Comparison of ENCODE assay signal across 15 cellular contexts in genomic region chr11:85347291-85347690, GRCh38.
DNase-seq lines count a peak whose midpoint lies in the region; ATAC-seq and TF ChIP-seq lines count a peak whose summit lies in the region.
"Had no signal": no experiment of that assay in that cellular context is flagged by ENCODE, and none has a peak within 500 bp of the region (broad histone marks: within the 10 kb centered on the region; RNA-seq: fewer than 3 reads in every experiment).

No MANE protein-coding gene starts in this region.

- H3K79me2 ChIP-seq in GM23338 (replicated peaks; ENCODE audit: insufficient read depth): no peaks in the 10 kb centered on the region
- no peaks in the 10 kb centered on the region for H3K79me2 ChIP-seq in neural progenitor cell (ENCODE audit: low read depth)

- in situ Hi-C loops in HAP-1 (cut with MboI; ENCODE audit: low sequenced_read_pairs): no loop called here

- peaks cover 35% of the 10 kb centered on the region for H3K4me1 ChIP-seq in GM23338 (ENCODE audit: insufficient read depth)
- peaks cover 23% of the 10 kb centered on the region for H3K4me1 ChIP-seq in HAP-1
- H3K4me1 ChIP-seq in neural progenitor cell: peaks cover 13% of the 10 kb centered on the region

- H3K27ac Mint-ChIP-seq in GM23338 (no peak overlapping the region), WTC11 (peak overlapping the region; percentile 88; the same call in 1 of the 2 replicates), neural progenitor cell (no peak overlapping the region)
- H3K27ac Mint-ChIP-seq: B cell; CD8-positive, alpha-beta T cell had no signal

- H3K27me3 ChIP-seq in GM23338 (ENCODE audit: insufficient read depth) (no peaks in the 10 kb centered on the region), HAP-1 (ENCODE audit: low read depth) (no peaks in the 10 kb centered on the region), neural progenitor cell (no peaks in the 10 kb centered on the region)
- H3K27me3 ChIP-seq: BLaER1 treated with 17β-estradiol and CSF1 and Interleukin-3, amounts not matched to agents 10 nM and 100 nM had no signal

- H3F3A ChIP-seq in GM23338 (replicated peaks; ENCODE audit: low read depth) (peaks cover 6% of the 10 kb centered on the region; the same call in 1 of the 2 replicates), neural progenitor cell (ENCODE audit: low read depth) (peaks cover 10% of the 10 kb centered on the region)

- CTCF ChIA-PET in WTC11 (lab: Charles Lee): no interaction called here

- POLR2A ChIA-PET in WTC11 (lab: Charles Lee): no interaction called here

- H3K4me3 Mint-ChIP-seq in GM23338 (no peak overlapping the region), WTC11 (no peak overlapping the region), neural progenitor cell (no peak overlapping the region)
- H3K4me3 Mint-ChIP-seq: B cell; CD8-positive, alpha-beta T cell had no signal

- TF ChIP-seq CTCF in GM23338 (conservative IDR thresholded peaks at IDR 0.05; ENCODE audit: low read depth in 2 of 2) (no peak), WTC11 (IDR thresholded peaks at IDR 0.05) (no peak), neural progenitor cell (IDR thresholded peaks at IDR 0.05) (no peak)

- no peaks in the 10 kb centered on the region for H3K9me2 ChIP-seq in GM23338 (ENCODE audit: insufficient read depth)

- H3K9me3 ChIP-seq in HAP-1: no peaks in the 10 kb centered on the region; the same call in 1 of the 2 replicates
- no peaks in the 10 kb centered on the region for H3K9me3 ChIP-seq in neural progenitor cell (ENCODE audit: low read depth)

- H3K4me3 ChIP-seq in GM23338 (no peak overlapping the region), HAP-1 (no peak overlapping the region), neural progenitor cell (no peak overlapping the region)
- H3K4me3 ChIP-seq: BLaER1 treated with 17β-estradiol and CSF1 and Interleukin-3, amounts not matched to agents 10 nM and 100 nM; GM12878; K562 had no signal

- no peak overlapping the region for H2AFZ ChIP-seq in GM23338
- no peak overlapping the region for H2AFZ ChIP-seq in neural progenitor cell (replicated peaks)

- H4K20me1 ChIP-seq in GM23338 (replicated peaks; ENCODE audit: insufficient read depth): no peaks in the 10 kb centered on the region
- H4K20me1 ChIP-seq in neural progenitor cell (ENCODE audit: low read depth): no peaks in the 10 kb centered on the region
- H4K20me1 ChIP-seq: BLaER1 treated with 17β-estradiol and CSF1 and Interleukin-3, amounts not matched to agents 10 nM and 100 nM had no signal

- no peaks in the 10 kb centered on the region for H3K27me3 Mint-ChIP-seq in GM23338 (ENCODE audit: insufficient read depth, low read depth, poor library complexity)
- H3K27me3 Mint-ChIP-seq in WTC11 (ENCODE audit: low read depth): no peaks in the 10 kb centered on the region; the same call in 1 of the 2 replicates
- H3K27me3 Mint-ChIP-seq in neural progenitor cell (ENCODE audit: insufficient read depth, low read depth): peaks cover 4% of the 10 kb centered on the region
- H3K27me3 Mint-ChIP-seq: B cell had no signal

- DNase-seq in GM23338 (ENCODE audit: low spot score) (peak; percentile 37), HAP-1 (ENCODE audit: low spot score in 2 of 2) (peak; percentile 77 to 99), WTC11 (ENCODE audit: low spot score) (no peak), neural progenitor cell (ENCODE audit: low spot score) (peak; percentile 27), cardiac septum (ENCODE audit: low spot score) (no peak), SKM-1 (lab: John Stamatoyannopoulos, UW; ENCODE audit: unreplicated experiment) (no peak), OCI-M1 (lab: John Stamatoyannopoulos, UW) (no peak)
- DNase-seq: Calu3; CD8-positive, alpha-beta T cell; DMS79 treated with DMSO at 0.1 percent for 48 hours; IMR-90 had no signal

- peaks cover 18% of the 10 kb centered on the region for H3K9me3 Mint-ChIP-seq in GM23338
- H3K9me3 Mint-ChIP-seq in WTC11: peaks cover 16% of the 10 kb centered on the region
- H3K9me3 Mint-ChIP-seq in neural progenitor cell: no peaks in the 10 kb centered on the region

- intact Hi-C loops in cardiac septum (cut with DNase I): no loop called here

- no peak overlapping the region for H3K9ac ChIP-seq in neural progenitor cell
- H3K9ac ChIP-seq: BLaER1 treated with 17β-estradiol and CSF1 and Interleukin-3, amounts not matched to agents 10 nM and 100 nM had no signal

- H3K36me3 ChIP-seq in GM23338 (ENCODE audit: insufficient read depth) (no peaks in the 10 kb centered on the region), HAP-1 (replicated peaks) (no peaks in the 10 kb centered on the region), neural progenitor cell (no peaks in the 10 kb centered on the region)
- H3K36me3 ChIP-seq: BLaER1 treated with 17β-estradiol and CSF1 and Interleukin-3, amounts not matched to agents 10 nM and 100 nM had no signal

- peaks cover 24% of the 10 kb centered on the region for H3K36me3 Mint-ChIP-seq in GM23338 (ENCODE audit: low read depth)
- H3K36me3 Mint-ChIP-seq in WTC11: peaks cover 18% of the 10 kb centered on the region
- no peaks in the 10 kb centered on the region for H3K36me3 Mint-ChIP-seq in neural progenitor cell
- H3K36me3 Mint-ChIP-seq: CD8-positive, alpha-beta T cell had no signal

- peak overlapping the region; percentile 51 for H3K27ac ChIP-seq in GM23338 (ENCODE audit: low read depth)
- no peak overlapping the region for H3K27ac ChIP-seq in neural progenitor cell
- H3K27ac ChIP-seq: BLaER1 treated with 17β-estradiol and CSF1 and Interleukin-3, amounts not matched to agents 10 nM and 100 nM had no signal

- ATAC-seq in GM23338 (peak; percentile 28), WTC11 (peak; percentile 12)
- ATAC-seq: CD8-positive, alpha-beta T cell; GM12878; K562 had no signal

- peak overlapping the region; percentile 37 for H3K4me2 ChIP-seq in GM23338
- H3K4me2 ChIP-seq in neural progenitor cell: no peak overlapping the region
- H3K4me2 ChIP-seq: BLaER1 treated with 17β-estradiol and CSF1 and Interleukin-3, amounts not matched to agents 10 nM and 100 nM had no signal

- H3K4me1 Mint-ChIP-seq in GM23338 (peaks cover 28% of the 10 kb centered on the region), WTC11 (peaks cover 58% of the 10 kb centered on the region), neural progenitor cell (peaks cover 2% of the 10 kb centered on the region)

TF ChIP-seq in WTC11, 78 proteins besides CTCF, POLR2A, EP300 and RAD21 (continues in another document):
- TF ChIP-seq ATF1 (CRISPR knock-in tag; IDR thresholded peaks at IDR 0.05) (no peak), IRF1 (CRISPR knock-in tag; IDR thresholded peaks at IDR 0.05) (no peak), CREB1 (CRISPR knock-in tag; IDR thresholded peaks at IDR 0.05) (no peak), NFYB (CRISPR knock-in tag; conservative IDR thresholded peaks at IDR 0.05; ENCODE audit: low read depth) (no peak), GRHL2 (CRISPR knock-in tag; IDR thresholded peaks at IDR 0.05; ENCODE audit: insufficient replicate concordance, severe bottlenecking) (no peak), IRF2 (CRISPR knock-in tag; IDR thresholded peaks at IDR 0.05; ENCODE audit: borderline replicate concordance, low read depth) (no peak), ZSCAN18 (CRISPR knock-in tag; IDR thresholded peaks at IDR 0.05) (no peak), FOXP4 (CRISPR knock-in tag; IDR thresholded peaks at IDR 0.05) (no peak), TCF7 (CRISPR knock-in tag; IDR thresholded peaks at IDR 0.05; ENCODE audit: low read depth) (no peak), ZNF423 (CRISPR knock-in tag; IDR thresholded peaks at IDR 0.05) (no peak), PRRX2 (CRISPR knock-in tag; IDR thresholded peaks at IDR 0.05) (no peak)

Comparison
In these comparisons a context has a peak if more than half of its experiments do, and no peak if none do; other contexts are left out.
1. DNase-seq: peak in GM23338 (single experiment), HAP-1 (2 of 2) and neural progenitor cell (single experiment); none in WTC11 (single experiment), cardiac septum (single experiment), SKM-1 (single experiment) and OCI-M1 (single experiment).